In genomic region chr1:157992813-157993178, GRCh38 we compare ENCODE assay signal across 8 cellular contexts. TPM values are rescaled to one million over a fixed set of nuclear protein-coding genes. Genes with fewer than 3 reads are reported as not detected.
A peak's percentile ranks its signal among the peaks of the same experiment; 100 is the strongest.
DNase-seq lines count a peak whose midpoint lies in the region; ATAC-seq, FAIRE-seq and TF ChIP-seq lines count a peak whose summit lies in the region.

No MANE protein-coding gene starts in this region.

- H3K27ac ChIP-seq in cingulate gyrus (ENCODE audit: low read depth, low read length), result peak overlapping the region; percentile 19

- no peaks in the 10 kb centered on the region for H3K36me3 Mint-ChIP-seq in activated naive CD4-positive, alpha-beta T cell treated with anti-CD3 and anti-CD28 coated beads, Interleukin-2, amount 10 ng/mL, durations not matched to agents 7 days and 5 days
- H3K36me3 Mint-ChIP-seq in mesothelial cell of epicardium, result peaks cover 3% of the 10 kb centered on the region

- peak; percentile 27 for FAIRE-seq in urothelium cell line (lab: Jason Lieb, UNC)

- TF ChIP-seq CTCF in mesothelial cell of epicardium (IDR thresholded peaks at IDR 0.05; ENCODE audit: unreplicated experiment), result no peak

- H3K27ac Mint-ChIP-seq in activated naive CD4-positive, alpha-beta T cell treated with anti-CD3 and anti-CD28 coated beads, Interleukin-2, amount 10 ng/mL, durations not matched to agents 7 days and 5 days, result no peak overlapping the region
- H3K27ac Mint-ChIP-seq in mesothelial cell of epicardium, result peak overlapping the region; percentile 94

- ATAC-seq in GM21381 (IDR thresholded peaks at IDR 0.05; ENCODE audit: unreplicated experiment), result no peak
- ATAC-seq in GM21526 (IDR thresholded peaks at IDR 0.05; ENCODE audit: low FRiP score, unreplicated experiment), result no peak

- no peaks in the 10 kb centered on the region for H3K9me3 Mint-ChIP-seq in activated naive CD4-positive, alpha-beta T cell treated with anti-CD3 and anti-CD28 coated beads, Interleukin-2, amount 10 ng/mL, durations not matched to agents 7 days and 5 days
- H3K9me3 Mint-ChIP-seq in mesothelial cell of epicardium, result no peaks in the 10 kb centered on the region

- CTCF ChIA-PET in activated naive CD4-positive, alpha-beta T cell treated with anti-CD3 and anti-CD28 coated beads, Interleukin-2, amount 10 ng/mL, durations not matched to agents 7 days and 5 days (lab: Charles Lee), result interaction anchor here (0.8 to 4.5 kb wide), 19 partner anchors 9 to 132 kb away, joined by 3 to 52 read pairs (median 5); no protein-coding TSS in a partner anchor

- H3K27me3 Mint-ChIP-seq in activated naive CD4-positive, alpha-beta T cell treated with anti-CD3 and anti-CD28 coated beads, Interleukin-2, amount 10 ng/mL, durations not matched to agents 7 days and 5 days, result peaks cover 77% of the 10 kb centered on the region
- H3K27me3 Mint-ChIP-seq in mesothelial cell of epicardium (ENCODE audit: low read depth), result peaks cover 5% of the 10 kb centered on the region

- H3K4me3 Mint-ChIP-seq in activated naive CD4-positive, alpha-beta T cell treated with anti-CD3 and anti-CD28 coated beads, Interleukin-2, amount 10 ng/mL, durations not matched to agents 7 days and 5 days, result peak overlapping the region; percentile 14
- H3K4me3 Mint-ChIP-seq in mesothelial cell of epicardium, result peak overlapping the region; percentile 77

- peaks cover 4% of the 10 kb centered on the region for H3K4me1 Mint-ChIP-seq in activated naive CD4-positive, alpha-beta T cell treated with anti-CD3 and anti-CD28 coated beads, Interleukin-2, amount 10 ng/mL, durations not matched to agents 7 days and 5 days
- H3K4me1 Mint-ChIP-seq in mesothelial cell of epicardium, result peaks cover 51% of the 10 kb centered on the region

- DNase-seq in activated naive CD4-positive, alpha-beta T cell treated with anti-CD3 and anti-CD28 coated beads, Interleukin-2, amount 10 ng/mL, durations not matched to agents 7 days and 5 days, result no peak
- no peak for DNase-seq in activated naive CD4-positive, alpha-beta T cell treated with Interleukin-2 at 50 U/mL for 16 hours
- DNase-seq in mesothelial cell of epicardium (ENCODE audit: low spot score in 2 of 2, unreplicated experiment in 2 of 2), result no peak
- DNase-seq in urothelium cell line (ENCODE audit: low spot score), result no peak
- DNase-seq in GM19238 (ENCODE audit: insufficient read length, low spot score), result no peak

RNA-seq across cellular contexts. Expression of gene KIRREL1, which starts 0.6 kb away (rescaled TPM):
- 178 to 189 TPM (median 180 TPM) in 3 replicates for total RNA-seq in mesothelial cell of epicardium
